1 cellular context compared by ENCODE assay signal in the genomic region with DNA sequence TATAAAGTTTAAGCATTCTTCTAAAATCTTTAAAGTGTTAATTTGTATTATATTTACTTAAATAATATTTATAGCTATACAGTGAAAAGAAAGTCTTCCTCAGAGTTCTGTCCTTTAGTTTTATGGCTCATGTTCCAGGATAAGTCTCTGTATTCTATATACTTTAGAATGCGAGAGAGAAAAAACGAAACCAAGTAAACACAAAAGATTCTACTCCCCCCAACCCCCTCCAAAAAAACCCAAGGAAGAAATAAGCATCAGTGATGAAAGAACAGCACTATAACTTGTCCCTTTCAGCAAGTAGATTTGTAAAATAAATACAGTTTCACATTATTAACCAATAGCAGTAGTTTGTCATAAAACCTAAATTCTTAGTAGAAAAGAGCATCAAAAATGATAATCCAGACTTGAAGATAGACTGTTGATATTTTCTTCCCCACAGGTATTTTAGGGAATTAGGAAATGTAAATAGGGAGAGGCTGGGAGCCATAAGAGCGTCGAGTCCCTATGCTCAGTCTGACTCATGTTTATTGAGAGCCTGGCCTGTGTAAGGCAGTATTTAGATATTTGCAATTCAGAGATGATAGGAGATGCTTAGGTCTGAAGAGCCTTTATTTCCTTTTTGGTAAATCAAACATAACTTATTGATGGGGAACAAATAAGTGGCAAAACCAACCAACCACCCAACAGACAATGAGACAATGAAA.
TF ChIP-seq lines count a peak whose summit lies in the region.

No MANE protein-coding gene starts in this region.

TF ChIP-seq in endothelial cell of umbilical vein, 7 proteins besides CTCF, POLR2A, EP300 and RAD21:
- no peak for TF ChIP-seq MAX (IDR thresholded peaks at IDR 0.05; ENCODE audit: insufficient read depth, insufficient read length)
- no peak for TF ChIP-seq POLR2AphosphoS5 (IDR thresholded peaks at IDR 0.05; ENCODE audit: insufficient read depth, low read depth, low read length)
- TF ChIP-seq EZH2 (IDR thresholded peaks at IDR 0.05; ENCODE audit: borderline replicate concordance, low read depth, low read length, severe bottlenecking): no peak
- no peak for TF ChIP-seq FOS (IDR thresholded peaks at IDR 0.05; ENCODE audit: borderline replicate concordance, insufficient read depth, low read length)
- TF ChIP-seq JUN (IDR thresholded peaks at IDR 0.05; ENCODE audit: borderline replicate concordance, insufficient read depth, insufficient read length, low read depth): no peak
- no peak for TF ChIP-seq MYC (IDR thresholded peaks at IDR 0.05; ENCODE audit: low read depth, low read length)
- no peak for TF ChIP-seq GATA2 (IDR thresholded peaks at IDR 0.05; ENCODE audit: insufficient read depth, insufficient read length, low read depth, low read length)
